17 cellular contexts compared by ENCODE assay signal in the genomic region with DNA sequence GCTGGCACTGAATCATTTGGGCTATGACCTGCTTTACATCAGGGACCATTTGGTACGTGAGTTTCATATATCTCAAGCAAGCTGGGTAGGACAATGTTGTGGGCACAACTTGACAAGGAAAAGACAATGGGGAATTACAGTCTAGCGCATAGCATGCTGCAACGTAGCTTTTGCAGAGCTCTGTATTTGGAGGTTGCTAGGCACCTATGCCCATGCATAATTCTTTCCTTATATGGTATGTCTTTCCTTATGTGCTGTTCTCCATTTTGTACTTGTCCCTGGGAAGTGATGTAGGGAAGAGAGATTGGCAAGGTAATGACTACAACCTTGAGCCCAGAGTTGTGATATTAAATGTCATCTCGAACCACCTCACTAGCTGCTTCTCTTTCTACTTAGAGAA. TPM values are rescaled to one million over a fixed set of nuclear protein-coding genes. Genes with fewer than 3 reads are reported as not detected.
"Had no signal": no experiment of that assay in that cellular context is flagged by ENCODE, and none has a peak within 500 bp of the region (broad histone marks: within the 10 kb centered on the region; RNA-seq: fewer than 3 reads in every experiment).

No MANE protein-coding gene starts in this region.

- H3K36me3 ChIP-seq: esophagus muscularis mucosa, pancreas, SJCRH30 had no signal

- ATAC-seq: activated CD4-positive, CD25-positive, alpha-beta regulatory T cell treated with anti-CD3 and anti-CD28 coated beads, Interleukin-2, amount 50 U/mL, for 24 hours; pancreas had no signal

- H3K4me3 ChIP-seq: esophagus muscularis mucosa, pancreas, SJCRH30 had no signal

- H3K27ac ChIP-seq: esophagus muscularis mucosa, pancreas, SJCRH30 had no signal

- H3K9me3 ChIP-seq: esophagus muscularis mucosa, pancreas, SJCRH30 had no signal

- H3K27me3 ChIP-seq: esophagus muscularis mucosa, pancreas, SJCRH30 had no signal

- DNase-seq: activated CD4-positive, alpha-beta T cell treated with anti-CD3 and anti-CD28 coated beads, Interleukin-2, amount 50 U/mL, for 1 hour; activated CD8-positive, alpha-beta memory T cell treated with anti-CD3 and anti-CD28 coated beads for 24 hours; activated naive CD8-positive, alpha-beta T cell treated with anti-CD3 and anti-CD28 coated beads for 36 hours; pancreas; retina; SJCRH30; stimulated activated CD4-positive, alpha-beta T cell treated with anti-CD3 and anti-CD28 coated beads, Interleukin-15, amount 100 ng/mL, for 24 hours; stimulated activated CD4-positive, alpha-beta T cell treated with anti-CD3 and anti-CD28 coated beads, Interleukin-4, amount 100 ng/mL, for 24 hours; stimulated activated naive CD4-positive, alpha-beta T cell treated with Interleukin-2 at 50 U/mL for 16 hours; SW 1271; trophoblast cell had no signal

RNA-seq across cellular contexts. Expression of a gene that starts 19.3 kb away (rescaled TPM):
- total RNA-seq: activated T-helper 1 cell treated with anti-CD3 and anti-CD28 coated beads, Interleukin-12 subunit alpha, Interleukin-12 subunit beta, Interleukin-2, Interleukin-4 antibody, amounts not matched to agents 30 ng/mL and 10 ng/mL and 1 ng/mL, durations not matched to agents 14 hours and 24 hours and 36 hours had no signal

RNA-seq across cellular contexts. Expression of a gene that starts 41.2 kb away (rescaled TPM):
- total RNA-seq: activated naive CD8-positive, alpha-beta T cell treated with anti-CD3 and anti-CD28 coated beads for 36 hours; activated T-helper 1 cell treated with anti-CD3 and anti-CD28 coated beads, Interleukin-12 subunit alpha, Interleukin-12 subunit beta, Interleukin-2, Interleukin-4 antibody, amounts not matched to agents 30 ng/mL and 10 ng/mL and 1 ng/mL, durations not matched to agents 14 hours and 24 hours and 36 hours; chondrocyte; esophagus muscularis mucosa; fibroblast of villous mesenchyme; kidney epithelial cell; SJCRH30 had no signal
